In the genomic region with DNA sequence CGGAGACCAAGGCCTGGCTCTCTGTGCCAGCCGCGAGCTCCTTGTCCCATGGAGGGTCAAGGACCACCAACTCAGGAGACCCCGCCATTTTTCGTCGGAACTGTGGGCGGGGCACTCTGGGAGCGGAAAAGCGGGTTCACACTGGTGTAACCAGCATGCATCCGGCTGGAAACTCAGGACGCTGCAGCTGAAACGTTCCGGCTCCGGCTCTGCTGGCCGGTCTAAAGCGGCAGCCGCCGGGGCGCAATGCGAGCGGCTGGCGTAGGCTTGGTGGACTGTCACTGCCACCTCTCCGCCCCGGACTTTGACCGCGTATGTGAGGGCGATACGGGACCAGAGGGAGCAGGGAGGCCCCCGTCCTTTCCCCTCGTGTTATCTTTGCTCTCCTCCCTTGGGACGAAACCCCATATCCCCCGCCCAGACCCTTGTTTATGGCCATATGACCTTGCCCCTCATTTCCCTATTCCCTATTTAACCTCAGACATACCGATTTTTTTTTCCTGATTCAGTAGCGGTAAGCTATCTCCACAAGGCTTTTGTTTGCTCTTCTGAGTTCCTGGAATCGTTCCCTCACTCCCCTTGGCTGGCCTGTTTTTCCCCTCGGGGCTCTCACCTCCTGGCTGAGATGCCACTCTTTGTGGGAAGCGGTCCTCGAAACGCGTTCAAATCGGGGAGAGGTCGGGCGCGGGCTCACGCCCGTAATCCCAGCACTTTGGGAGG, we compare ENCODE assay signal across 8 cellular contexts. TPM values are rescaled to one million over a fixed set of nuclear protein-coding genes. Genes with fewer than 3 reads are reported as not detected.
DNase-seq lines count a peak whose midpoint lies in the region; ATAC-seq lines count a peak whose summit lies in the region.

A gene with protein sequence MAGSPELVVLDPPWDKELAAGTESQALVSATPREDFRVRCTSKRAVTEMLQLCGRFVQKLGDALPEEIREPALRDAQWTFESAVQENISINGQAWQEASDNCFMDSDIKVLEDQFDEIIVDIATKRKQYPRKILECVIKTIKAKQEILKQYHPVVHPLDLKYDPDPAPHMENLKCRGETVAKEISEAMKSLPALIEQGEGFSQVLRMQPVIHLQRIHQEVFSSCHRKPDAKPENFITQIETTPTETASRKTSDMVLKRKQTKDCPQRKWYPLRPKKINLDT (minus strand): TSS at position 102 of the 720 bp plus-strand sequence. CDS start 14 bp downstream, at position 88.
A gene with protein sequence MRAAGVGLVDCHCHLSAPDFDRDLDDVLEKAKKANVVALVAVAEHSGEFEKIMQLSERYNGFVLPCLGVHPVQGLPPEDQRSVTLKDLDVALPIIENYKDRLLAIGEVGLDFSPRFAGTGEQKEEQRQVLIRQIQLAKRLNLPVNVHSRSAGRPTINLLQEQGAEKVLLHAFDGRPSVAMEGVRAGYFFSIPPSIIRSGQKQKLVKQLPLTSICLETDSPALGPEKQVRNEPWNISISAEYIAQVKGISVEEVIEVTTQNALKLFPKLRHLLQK (plus strand): TSS at position 219 of the 720 bp plus-strand sequence. CDS start 28 bp downstream, at position 247.

- ATAC-seq in GM19351 (IDR thresholded peaks at IDR 0.05; ENCODE audit: unreplicated experiment) (peak; percentile 58), HG03520 (IDR thresholded peaks at IDR 0.05; ENCODE audit: unreplicated experiment) (peak; percentile 53), left lobe of liver (peak; percentile 96)

- peak; percentile 20 to 96 (median 86) for DNase-seq in C1 segment of cervical spinal cord (lab: John Stamatoyannopoulos, UW)
- DNase-seq in NCI-H526 treated with DMSO at 0.1 percent for 48 hours (lab: John Stamatoyannopoulos, UW), result peak; percentile 76
- peak; percentile 93 for DNase-seq in activated CD4-positive, alpha-beta T cell treated with anti-CD3 and anti-CD28 coated beads, Interleukin-2, amount 50 U/mL, for 1 hour
- peak; percentile 90 for DNase-seq in dedifferentiated amniotic fluid mesenchymal stem cell (ENCODE audit: extremely low spot score)
- peak; percentile 97 for DNase-seq in left lobe of liver (ENCODE audit: low spot score)
- DNase-seq in stimulated activated CD4-positive, alpha-beta T cell treated with anti-CD3 and anti-CD28 coated beads, Interleukin-2, amount 100 ng/mL, for 24 hours, result peak; percentile 97 to 98

RNA-seq across cellular contexts. Expression of the first gene that starts in this region (rescaled TPM):
- total RNA-seq in left lobe of liver, result 17.8 TPM

RNA-seq across cellular contexts. Expression of the second gene that starts in this region (rescaled TPM):
- total RNA-seq in left lobe of liver, result 7.7 TPM

Comparison
In these comparisons a context has a peak if more than half of its experiments do, and no peak if none do; other contexts are left out.
1. Peak in every context shown above with its lines: DNase-seq and ATAC-seq.